Comparison of ENCODE assay signal across 11 cellular contexts in the genomic region with DNA sequence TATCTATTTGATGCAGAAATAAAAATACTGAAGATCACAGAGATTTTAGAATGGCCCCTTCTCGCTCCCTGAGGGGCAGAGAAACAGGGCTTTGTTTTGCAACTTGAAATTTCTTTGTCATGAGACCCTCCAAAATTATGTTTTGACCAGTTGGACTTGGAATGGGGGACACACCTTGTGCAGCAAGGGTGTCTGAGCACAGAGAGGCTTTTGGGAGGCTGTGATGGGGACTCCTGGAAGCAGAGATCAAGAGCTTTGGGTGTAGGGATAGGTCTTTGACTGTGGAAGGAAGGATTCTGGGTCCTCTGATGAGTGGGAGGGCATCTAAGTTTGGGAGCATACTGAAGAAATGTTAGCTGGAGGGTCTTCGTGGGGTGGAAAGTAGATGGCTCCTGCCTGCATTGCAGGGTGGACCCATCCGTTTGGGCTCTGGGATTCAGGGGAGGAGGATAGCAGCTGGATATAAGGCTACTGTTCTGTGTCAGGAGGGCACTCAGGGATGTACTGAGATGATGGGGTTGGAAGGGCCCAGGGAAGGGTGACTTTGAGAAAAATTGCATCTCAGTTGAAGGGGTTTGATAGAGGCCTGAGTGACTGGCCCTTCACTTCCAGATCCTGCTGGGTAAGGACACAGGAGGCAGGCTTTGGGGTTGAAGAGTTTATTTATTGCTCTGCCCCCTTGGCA. TPM values are rescaled to one million over a fixed set of nuclear protein-coding genes. Genes with fewer than 3 reads are reported as not detected.
A peak's percentile ranks its signal among the peaks of the same experiment; 100 is the strongest.
DNase-seq lines count a peak whose midpoint lies in the region; ATAC-seq and TF ChIP-seq lines count a peak whose summit lies in the region.
"Had no signal": no experiment of that assay in that cellular context is flagged by ENCODE, and none has a peak within 500 bp of the region (broad histone marks: within the 10 kb centered on the region; RNA-seq: fewer than 3 reads in every experiment).

No MANE protein-coding gene starts in this region.

- TF ChIP-seq POLR2A in gastrocnemius medialis (IDR thresholded peaks at IDR 0.05), result no peak

- H3K27ac ChIP-seq in gastrocnemius medialis, result peak overlapping the region in 3 of 4 donors; percentile 29 to 93 (median 55)
- H3K27ac ChIP-seq: upper lobe of right lung had no signal

- no peak overlapping the region for H3K27ac Mint-ChIP-seq in activated CD4-positive, alpha-beta T cell treated with anti-CD3 and anti-CD28 coated beads, Interleukin-2, amount 10 ng/mL, durations not matched to agents 7 days and 5 days
- peak overlapping the region; percentile 39 to 51 for H3K27ac Mint-ChIP-seq in T-cell

- TF ChIP-seq CTCF in gastrocnemius medialis (IDR thresholded peaks at IDR 0.05 in 4 of 5, conservative IDR thresholded peaks at IDR 0.05 in 1 of 5), result no peak

- POLR2A ChIA-PET in activated CD4-positive, alpha-beta T cell treated with anti-CD3 and anti-CD28 coated beads, Interleukin-2, amount 10 ng/mL, durations not matched to agents 7 days and 5 days (lab: Charles Lee), result no interaction called here
- POLR2A ChIA-PET in T-cell (lab: Charles Lee), result interaction anchor here in 1 of 2 donors (0.5 kb wide), 1 partner anchor 278 kb away, joined by 3 read pairs; no protein-coding TSS in a partner anchor

- H3K36me3 ChIP-seq in gastrocnemius medialis, result no peaks in the 10 kb centered on the region
- H3K36me3 ChIP-seq: upper lobe of right lung had no signal

- no peaks in the 10 kb centered on the region for H3K36me3 Mint-ChIP-seq in activated CD4-positive, alpha-beta T cell treated with anti-CD3 and anti-CD28 coated beads, Interleukin-2, amount 10 ng/mL, durations not matched to agents 7 days and 5 days (ENCODE audit: low read depth)
- H3K36me3 Mint-ChIP-seq in T-cell, result no peaks in the 10 kb centered on the region

- ATAC-seq in T-cell (replicated peaks in 1 of 4), result no peak
- no peak for ATAC-seq in gastrocnemius medialis
- ATAC-seq in GM21528 (IDR thresholded peaks at IDR 0.05; ENCODE audit: low FRiP score, unreplicated experiment), result no peak
- ATAC-seq in HG02870 (IDR thresholded peaks at IDR 0.05; ENCODE audit: unreplicated experiment), result no peak

- H3K27me3 Mint-ChIP-seq in activated CD4-positive, alpha-beta T cell treated with anti-CD3 and anti-CD28 coated beads, Interleukin-2, amount 10 ng/mL, durations not matched to agents 7 days and 5 days, result peaks cover 11% of the 10 kb centered on the region
- no peaks in the 10 kb centered on the region for H3K27me3 Mint-ChIP-seq in T-cell

- no peaks in the 10 kb centered on the region for H3K27me3 ChIP-seq in gastrocnemius medialis
- H3K27me3 ChIP-seq: upper lobe of right lung had no signal

- in situ Hi-C loops in gastrocnemius medialis (cut with MboI; ENCODE audit: low sequenced_read_pairs in 4 of 4), result loop anchor here (5.0 kb wide), 2 partner anchors 41 to 46 kb away; no protein-coding TSS in a partner anchor

- H3K9me3 Mint-ChIP-seq in activated CD4-positive, alpha-beta T cell treated with anti-CD3 and anti-CD28 coated beads, Interleukin-2, amount 10 ng/mL, durations not matched to agents 7 days and 5 days, result no peaks in the 10 kb centered on the region
- no peaks in the 10 kb centered on the region for H3K9me3 Mint-ChIP-seq in T-cell

- peak overlapping the region; percentile 28 for H3K4me3 Mint-ChIP-seq in activated CD4-positive, alpha-beta T cell treated with anti-CD3 and anti-CD28 coated beads, Interleukin-2, amount 10 ng/mL, durations not matched to agents 7 days and 5 days
- H3K4me3 Mint-ChIP-seq in T-cell, result peak overlapping the region; percentile 43 to 89 (median 53)

- intact Hi-C loops in gastrocnemius medialis (cut with DNase I; ENCODE audit: low total_unique reads), result loop anchor here (1.0 to 5.0 kb wide), 2 partner anchors 46 to 251 kb away; partner anchors contain the start of gene DCAF12

- no peak for DNase-seq in activated CD4-positive, alpha-beta T cell treated with anti-CD3 and anti-CD28 coated beads, Interleukin-2, amount 10 ng/mL, durations not matched to agents 7 days and 5 days
- no peak for DNase-seq in activated CD4-positive, alpha-beta T cell treated with anti-CD3 and anti-CD28 coated beads for 1 hour
- DNase-seq in T-cell (peak in 1 of 34 experiments; percentile 5), islet precursor cell (peak; percentile 29), gastrocnemius medialis (no peak), NOMO-1 (lab: John Stamatoyannopoulos, UW; ENCODE audit: unreplicated experiment in 2 of 2) (no peak)
- DNase-seq: NCI-H1436 had no signal

- CTCF ChIA-PET in activated CD4-positive, alpha-beta T cell treated with anti-CD3 and anti-CD28 coated beads, Interleukin-2, amount 10 ng/mL, durations not matched to agents 7 days and 5 days (lab: Charles Lee), result interaction anchor here (0.5 to 3.3 kb wide), 22 partner anchors 8 to 453 kb away, joined by 3 to 43 read pairs (median 3); partner anchors contain the start of gene UBAP1
- CTCF ChIA-PET in T-cell (lab: Charles Lee), result interaction anchor here (0.6 to 3.6 kb wide), 13 partner anchors 8 to 602 kb away, joined by 3 to 27 read pairs (median 3); partner anchors contain the start of gene UBAP1 (in 1 of the 2)

- H3K4me3 ChIP-seq in gastrocnemius medialis, result no peak overlapping the region

- no peaks in the 10 kb centered on the region for H3K9me3 ChIP-seq in gastrocnemius medialis
- H3K9me3 ChIP-seq: SK-N-SH, upper lobe of right lung had no signal

- peaks cover 31 to 45% of the 10 kb centered on the region in 2 donors for H3K4me1 ChIP-seq in gastrocnemius medialis

- H3K4me1 Mint-ChIP-seq in activated CD4-positive, alpha-beta T cell treated with anti-CD3 and anti-CD28 coated beads, Interleukin-2, amount 10 ng/mL, durations not matched to agents 7 days and 5 days, result peaks cover 46% of the 10 kb centered on the region
- H3K4me1 Mint-ChIP-seq in T-cell, result peaks cover 41 to 52% (median 49%) of the 10 kb centered on the region in 3 donors

RNA-seq across cellular contexts. Expression of gene MYORG, which starts 1.8 kb away (rescaled TPM):
- total RNA-seq in activated CD4-positive, alpha-beta T cell treated with anti-CD3 and anti-CD28 coated beads, Interleukin-2, amount 10 ng/mL, durations not matched to agents 7 days and 5 days, result 1 to 10 TPM; 2.7 to 2.8 TPM
- total RNA-seq in T-cell (1 to 10 TPM in 3 of 5 donors, under 1 TPM in 2; 0.72 to 2.3 (median 1.6) TPM), gastrocnemius medialis (100 to 1,000 TPM in 1 of 4 donors, 10 to 100 TPM in 2, 1 to 10 TPM in 1; 8.6 to 149 (median 49.5) TPM)

RNA-seq across cellular contexts. Expression of gene NUDT2, which starts 49.1 kb away (rescaled TPM):
- 10 to 100 TPM; 17.5 to 19.7 TPM for total RNA-seq in activated CD4-positive, alpha-beta T cell treated with anti-CD3 and anti-CD28 coated beads, Interleukin-2, amount 10 ng/mL, durations not matched to agents 7 days and 5 days
- total RNA-seq in T-cell (10 to 100 TPM in 4 of 5 donors, 1 to 10 TPM in 1; 9.9 to 22.7 (median 17.4) TPM), gastrocnemius medialis (10 to 100 TPM in 3 of 4 donors, 1 to 10 TPM in 1; 8.2 to 19.9 (median 16.1) TPM)

RNA-seq across cellular contexts. Expression of gene KIF24, which starts 49.5 kb away (rescaled TPM):
- total RNA-seq in activated CD4-positive, alpha-beta T cell treated with anti-CD3 and anti-CD28 coated beads, Interleukin-2, amount 10 ng/mL, durations not matched to agents 7 days and 5 days, result 10 to 100 TPM; 11.0 to 12.5 TPM
- total RNA-seq in T-cell (under 1 TPM; 0.15 to 0.41 (median 0.23) TPM), gastrocnemius medialis (under 1 TPM; 0.13 to 0.68 (median 0.50) TPM)

Comparison
In these comparisons a context has a peak if more than half of its experiments do, and no peak if none do; other contexts are left out.
1. RNA of gene KIF24, which starts 49.5 kb away (total RNA-seq): 11.0 to 12.5 TPM in activated CD4-positive, alpha-beta T cell treated with anti-CD3 and anti-CD28 coated beads, Interleukin-2, amount 10 ng/mL, durations not matched to agents 7 days and 5 days; 0.13 to 0.68 TPM in gastrocnemius medialis and 0.15 to 0.41 TPM in T-cell; every median in the first group is over 4 times any median in the second.